Comparison of ENCODE assay signal across 8 cellular contexts in genomic region chr2:64859208-64860161, GRCh38.
A peak's percentile ranks its signal among the peaks of the same experiment; 100 is the strongest.
DNase-seq lines count a peak whose midpoint lies in the region; TF ChIP-seq lines count a peak whose summit lies in the region.

No MANE protein-coding gene starts in this region.

- in situ Hi-C loops in T47D (cut with HindIII; ENCODE audit: low pct_unique_long_range_greater_than_20kb, low sequenced_read_pairs), result no loop called here

- CTCF ChIA-PET in HEK293T (lab: Yijun Ruan, JAX), result interaction anchor here (0.9 to 1.2 kb wide), 2 partner anchors 28 to 211 kb away, joined by 3 read pairs; no protein-coding TSS in a partner anchor

- H3K4me3 ChIP-seq in skeletal muscle cell (ENCODE audit: low read depth, low read length), result peak overlapping the region; percentile 24

- POLR2A ChIA-PET in HEK293T (lab: Yijun Ruan, JAX), result interaction anchor here (0.7 to 2.5 kb wide), 9 partner anchors 21 to 251 kb away, joined by 3 to 8 read pairs (median 4); partner anchors contain the start of genes CEP68 and SERTAD2

- DNase-seq in ELR (ENCODE audit: low read depth) (peak; percentile 93), HEK293T (ENCODE audit: extremely low spot score) (peak; percentile 61), NCI-H524 treated with DMSO at 0.1 percent for 48 hours (lab: John Stamatoyannopoulos, UW) (peak; percentile 28), T47D (ENCODE audit: low read depth in 1 of 2, low spot score in 1 of 2) (peak; percentile 69 to 80), iPS-NIHi7 (ENCODE audit: extremely low spot score) (peak; percentile 89), skeletal muscle cell (ENCODE audit: low read depth) (peak; percentile 87), NCI-H2227 treated with DMSO at 0.1 percent for 48 hours (lab: John Stamatoyannopoulos, UW) (no peak), NCI-H1694 (lab: John Stamatoyannopoulos, UW) (no peak)

TF ChIP-seq in HEK293T, 16 proteins besides CTCF, POLR2A, EP300 and RAD21:
- TF ChIP-seq BHLHE40 (IDR thresholded peaks at IDR 0.05; ENCODE audit: borderline replicate concordance), result no peak
- no peak for TF ChIP-seq FOXM1 (IDR thresholded peaks at IDR 0.05; ENCODE audit: borderline replicate concordance)
- TF ChIP-seq FOXA1 (IDR thresholded peaks at IDR 0.05), result no peak
- peak; percentile 65 for TF ChIP-seq L3MBTL2 (conservative IDR thresholded peaks at IDR 0.05)

Comparison
In these comparisons a context has a peak if more than half of its experiments do, and no peak if none do; other contexts are left out.
1. DNase-seq: peak in ELR (single experiment), HEK293T (single experiment), NCI-H524 treated with DMSO at 0.1 percent for 48 hours (single experiment), T47D (2 of 2), iPS-NIHi7 (single experiment) and skeletal muscle cell (single experiment); none in NCI-H2227 treated with DMSO at 0.1 percent for 48 hours (single experiment) and NCI-H1694 (single experiment).